ENCODE assay signal across 18 cellular contexts in genomic region chr10:77011823-77012566, GRCh38.
DNase-seq lines count a peak whose midpoint lies in the region; ATAC-seq and TF ChIP-seq lines count a peak whose summit lies in the region.
"Had no signal": no experiment of that assay in that cellular context is flagged by ENCODE, and none has a peak within 500 bp of the region (broad histone marks: within the 10 kb centered on the region; RNA-seq: fewer than 3 reads in every experiment).

No MANE protein-coding gene starts in this region.

- in situ Hi-C loops in GM23248 (cut with MboI) (no loop called here), transverse colon (cut with MboI; ENCODE audit: low pct_ligation_motif_present in 1 of 4, low pct_unique_long_range_greater_than_20kb in 1 of 4, low sequenced_read_pairs in 3 of 4) (no loop called here)

- H3K4me1 ChIP-seq in GM23248 (ENCODE audit: insufficient read depth) (peaks cover 20% of the 10 kb centered on the region), muscle layer of duodenum (ENCODE audit: control insufficient read depth in 1 of 2, insufficient read depth in 2 of 2, low read length in 2 of 2) (peaks cover 2 to 10% of the 10 kb centered on the region in 2 donors), transverse colon (peaks cover 0 to 12% (median 2%) of the 10 kb centered on the region in 4 donors), MM.1S (ENCODE audit: low read length) (0 out of 2 replicates have a peak, but pooled peaks cover 4% of the 10 kb centered on the region)
- H3K4me1 ChIP-seq: prostate gland had no signal

- H3K9me2 ChIP-seq in GM23248 (ENCODE audit: insufficient read depth): no peaks in the 10 kb centered on the region
- no peaks in the 10 kb centered on the region; the same call in 1 of the 2 replicates for H3K9me2 ChIP-seq in MM.1S (replicated peaks; ENCODE audit: insufficient read depth, low read length)

- H3K4me3 ChIP-seq in GM23248 (no peak overlapping the region), fibroblast of pulmonary artery (replicated peaks; ENCODE audit: low read depth, low read length) (no peak overlapping the region), muscle layer of duodenum (ENCODE audit: low read depth in 1 of 2, low read length in 2 of 2) (peak overlapping the region in 1 of 2 donors; percentile 14), transverse colon (no peak overlapping the region), MM.1S (ENCODE audit: low read length) (no peak overlapping the region)
- H3K4me3 ChIP-seq: adrenal gland, BLaER1, K562, prostate gland had no signal

- TF ChIP-seq CTCF in fibroblast of pulmonary artery (IDR thresholded peaks at IDR 0.05; ENCODE audit: low read length, missing control alignments): no peak
- no peak for TF ChIP-seq CTCF in transverse colon (IDR thresholded peaks at IDR 0.05)
- no peak for TF ChIP-seq CTCF in MM.1S (IDR thresholded peaks at IDR 0.05; ENCODE audit: low read length)

- H4K20me1 ChIP-seq in GM23248 (ENCODE audit: insufficient read depth) (no peaks in the 10 kb centered on the region), MM.1S (ENCODE audit: insufficient read depth, low read length) (no peaks in the 10 kb centered on the region)
- H4K20me1 ChIP-seq: BLaER1 had no signal

- 26 to 27% methylated on average over 10 of the region's 10 CpGs for WGBS in GM23248 (ENCODE audit: low coverage in 1 of 2, low lambda C conversion rate in 2 of 2, missing lambda C conversion rate in 2 of 2), 2 experiments
- 63 to 68% methylated on average over 9 to 10 of the region's 10 CpGs for WGBS in transverse colon (ENCODE audit: low coverage in 1 of 2), 2 donors

- H3F3A ChIP-seq in GM23248 (ENCODE audit: insufficient read depth) (peaks cover 8% of the 10 kb centered on the region), MM.1S (ENCODE audit: insufficient read depth, low read length) (no peaks in the 10 kb centered on the region)

- intact Hi-C loops in transverse colon (cut with DNase I; ENCODE audit: low total_unique reads): no loop called here

- H3K27ac ChIP-seq in GM23248 (0 out of 2 replicates have a peak overlapping the region, but pooled peaks have one; percentile 4), muscle layer of duodenum (ENCODE audit: low read length) (peak overlapping the region; percentile 24), transverse colon (peak overlapping the region; percentile 31 to 66 (median 53)), MM.1S (ENCODE audit: low read length) (no peak overlapping the region)
- H3K27ac ChIP-seq: BLaER1, prostate gland had no signal

- no peak for ATAC-seq in HG03378 (IDR thresholded peaks at IDR 0.05; ENCODE audit: unreplicated experiment)
- no peak for ATAC-seq in HG02981 (IDR thresholded peaks at IDR 0.05; ENCODE audit: unreplicated experiment)
- no peak for ATAC-seq in HG03354 (IDR thresholded peaks at IDR 0.05; ENCODE audit: poor library complexity, severe bottlenecking, unreplicated experiment)
- ATAC-seq: K562 had no signal

- H3K79me2 ChIP-seq in GM23248 (ENCODE audit: insufficient read depth): no peaks in the 10 kb centered on the region
- no peaks in the 10 kb centered on the region for H3K79me2 ChIP-seq in MM.1S (ENCODE audit: low read length)

- H3K27me3 ChIP-seq in GM23248 (replicated peaks; ENCODE audit: insufficient read depth): no peaks in the 10 kb centered on the region
- no peaks in the 10 kb centered on the region for H3K27me3 ChIP-seq in muscle layer of duodenum (ENCODE audit: low read depth, low read length)
- no peaks in the 10 kb centered on the region for H3K27me3 ChIP-seq in transverse colon
- H3K27me3 ChIP-seq in MM.1S (replicated peaks; ENCODE audit: insufficient read depth, low read length): no peaks in the 10 kb centered on the region
- H3K27me3 ChIP-seq: adrenal gland, BLaER1 had no signal

- H3K4me2 ChIP-seq in GM23248 (ENCODE audit: unreplicated experiment) (no peak overlapping the region), MM.1S (ENCODE audit: low read depth, low read length) (no peak overlapping the region)
- H3K4me2 ChIP-seq: BLaER1 had no signal

- DNase-seq in GM23248 (peak; percentile 75), fibroblast of pulmonary artery (ENCODE audit: low read depth) (peak; percentile 23), transverse colon (no peak), MM.1S (no peak)
- DNase-seq: activated B cell treated with CpG ODN at 0.5 μM for 24 hours; adrenal gland; DMS 273 treated with DMSO at 0.1 percent for 48 hours; naive B cell; NCI-H526 treated with DMSO at 0.1 percent for 48 hours; stimulated activated CD4-positive, alpha-beta T cell treated with anti-CD3 and anti-CD28 coated beads, Interleukin-15, amount 100 ng/mL, for 24 hours; stimulated activated naive CD4-positive, alpha-beta T cell treated with Interleukin-2 at 50 U/mL for 16 hours had no signal

- no peak overlapping the region for H3K9ac ChIP-seq in GM23248
- H3K9ac ChIP-seq in MM.1S (ENCODE audit: low read length): no peak overlapping the region
- H3K9ac ChIP-seq: BLaER1 had no signal

- H3K9me3 ChIP-seq in GM23248 (ENCODE audit: low read depth) (peaks cover 4% of the 10 kb centered on the region), muscle layer of duodenum (ENCODE audit: control insufficient read depth in 1 of 2, low read length in 2 of 2) (no peaks in the 10 kb centered on the region), transverse colon (no peaks in the 10 kb centered on the region), MM.1S (replicated peaks; ENCODE audit: insufficient read depth, low read length) (no peaks in the 10 kb centered on the region)
- H3K9me3 ChIP-seq: adrenal gland, BLaER1, prostate gland had no signal

- TF ChIP-seq EP300 in transverse colon (IDR thresholded peaks at IDR 0.05; ENCODE audit: low read depth): no peak

- H3K36me3 ChIP-seq in GM23248 (ENCODE audit: low read depth) (no peaks in the 10 kb centered on the region), muscle layer of duodenum (ENCODE audit: control insufficient read depth in 1 of 2, insufficient read depth in 2 of 2, low read length in 2 of 2) (peaks cover 0 to 5% of the 10 kb centered on the region in 2 donors), transverse colon (no peaks in the 10 kb centered on the region), MM.1S (replicated peaks; ENCODE audit: insufficient read depth, low read length) (no peaks in the 10 kb centered on the region)
- H3K36me3 ChIP-seq: adrenal gland, BLaER1, prostate gland had no signal

- H2AFZ ChIP-seq in GM23248: no peak overlapping the region
- H2AFZ ChIP-seq in MM.1S (ENCODE audit: low read length): no peak overlapping the region

- no peak for TF ChIP-seq POLR2A in transverse colon (IDR thresholded peaks at IDR 0.05)

Comparison
In these comparisons a context has a peak if more than half of its experiments do, and no peak if none do; other contexts are left out.
1. DNase-seq: peak in GM23248 (single experiment) and fibroblast of pulmonary artery (single experiment); none in transverse colon (single experiment) and MM.1S (single experiment).